20 cellular contexts compared by ENCODE assay signal in the genomic region with DNA sequence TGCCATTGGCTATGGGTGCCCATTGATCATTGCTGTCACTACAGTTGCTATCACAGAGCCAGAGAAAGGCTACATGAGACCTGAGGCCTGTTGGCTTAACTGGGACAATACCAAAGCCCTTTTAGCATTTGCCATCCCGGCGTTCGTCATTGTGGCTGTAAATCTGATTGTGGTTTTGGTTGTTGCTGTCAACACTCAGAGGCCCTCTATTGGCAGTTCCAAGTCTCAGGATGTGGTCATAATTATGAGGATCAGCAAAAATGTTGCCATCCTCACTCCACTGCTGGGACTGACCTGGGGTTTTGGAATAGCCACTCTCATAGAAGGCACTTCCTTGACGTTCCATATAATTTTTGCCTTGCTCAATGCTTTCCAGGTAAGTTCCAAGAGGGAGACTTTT. TPM values are rescaled to one million over a fixed set of nuclear protein-coding genes. Genes with fewer than 3 reads are reported as not detected.
"Had no signal": no experiment of that assay in that cellular context is flagged by ENCODE, and none has a peak within 500 bp of the region (broad histone marks: within the 10 kb centered on the region; RNA-seq: fewer than 3 reads in every experiment).

No MANE protein-coding gene starts in this region.

- H3K9me3 ChIP-seq: lower lobe of right lung, upper lobe of left lung had no signal

- ATAC-seq: left cardiac atrium, lower lobe of right lung, right cardiac atrium, T-helper 17 cell had no signal

- H3K27ac Mint-ChIP-seq: brain; dendritic cell treated with granulocyte-macrophage colony-stimulating factor and Interleukin-4, amounts not matched to agents 40 ng/mL and 50 ng/mL, for 4 days; T-helper 17 cell had no signal

- H3K27ac ChIP-seq: lower lobe of right lung, upper lobe of left lung had no signal

- DNase-seq: activated CD4-positive, alpha-beta T cell treated with anti-CD3 and anti-CD28 coated beads, Interleukin-2, amount 50 U/mL, for 48 hours; activated CD4-positive, CD25-positive, alpha-beta regulatory T cell; activated CD8-positive, alpha-beta memory T cell treated with anti-CD3 and anti-CD28 coated beads, Interleukin-2, amount 50 U/mL, for 48 hours; activated naive CD4-positive, alpha-beta T cell treated with anti-CD3 and anti-CD28 coated beads, Interleukin-2, amount 50 U/mL, for 16 hours; amygdala; cerebellar nuclear complex; erythroblast; hypothalamus; left cardiac atrium; lower lobe of right lung; midbrain; naive B cell; right cardiac atrium; stimulated activated naive CD4-positive, alpha-beta T cell; T-helper 17 cell; upper lobe of left lung had no signal

- H3K4me3 ChIP-seq: lower lobe of right lung, smooth muscle cell, upper lobe of left lung had no signal

- H3K9me3 Mint-ChIP-seq: brain; dendritic cell treated with granulocyte-macrophage colony-stimulating factor and Interleukin-4, amounts not matched to agents 40 ng/mL and 50 ng/mL, for 4 days had no signal

- H3K36me3 Mint-ChIP-seq: brain, naive B cell had no signal

- H3K36me3 ChIP-seq: lower lobe of right lung, upper lobe of left lung had no signal

- H3K4me1 Mint-ChIP-seq: brain, naive B cell, T-helper 17 cell had no signal

- H3K4me1 ChIP-seq: lower lobe of right lung, upper lobe of left lung had no signal

- H3K27me3 Mint-ChIP-seq: brain had no signal

- H3K4me3 Mint-ChIP-seq: brain; dendritic cell treated with granulocyte-macrophage colony-stimulating factor and Interleukin-4, amounts not matched to agents 40 ng/mL and 50 ng/mL, for 4 days; naive B cell; T-helper 17 cell had no signal

- H3K27me3 ChIP-seq: upper lobe of left lung had no signal

- H3K4me2 ChIP-seq: smooth muscle cell had no signal

RNA-seq across cellular contexts. Expression of gene ADGRF4, which starts 16.4 kb away (rescaled TPM):
- total RNA-seq: lower lobe of right lung, T-helper 17 cell, temporal lobe had no signal
